6 cellular contexts compared by ENCODE assay signal in the genomic region with DNA sequence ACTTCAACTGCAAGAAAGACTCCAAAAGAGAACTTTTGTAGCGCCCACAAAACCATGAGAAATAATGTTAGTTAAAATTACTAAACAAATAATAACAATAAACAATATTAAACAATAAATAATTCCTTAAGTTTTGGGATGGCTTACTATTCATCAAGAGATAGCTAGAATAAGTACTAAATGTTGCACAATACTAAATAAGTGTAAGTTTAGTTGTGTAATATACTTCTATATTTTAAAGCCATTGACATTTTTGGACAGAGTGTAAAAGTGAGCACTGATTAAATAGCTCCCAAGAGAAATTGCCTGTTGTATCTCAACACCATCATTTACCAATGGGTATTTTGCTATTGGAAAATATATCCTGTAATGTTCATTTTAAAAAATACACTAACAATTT.
"Had no signal": no experiment of that assay in that cellular context is flagged by ENCODE, and none has a peak within 500 bp of the region (broad histone marks: within the 10 kb centered on the region; RNA-seq: fewer than 3 reads in every experiment).

No MANE protein-coding gene starts in this region.

- H3K4me3 ChIP-seq: GM23338 had no signal

- H2AFZ ChIP-seq: GM23338 had no signal

- H3K4me2 ChIP-seq: GM23338 had no signal

- DNase-seq: H9, HCEC 1CT, KG1 had no signal

- H3K27ac ChIP-seq: HL-60 had no signal

- ATAC-seq: GM23338 had no signal

- FAIRE-seq: H1 had no signal
